ENCODE assay signal across 9 cellular contexts in genomic region chr2:136389809-136390208, GRCh38.
DNase-seq lines count a peak whose midpoint lies in the region; ATAC-seq lines count a peak whose summit lies in the region.
"Had no signal": no experiment of that assay in that cellular context is flagged by ENCODE, and none has a peak within 500 bp of the region (broad histone marks: within the 10 kb centered on the region; RNA-seq: fewer than 3 reads in every experiment).

No MANE protein-coding gene starts in this region.

- no peaks in the 10 kb centered on the region for H3K36me3 ChIP-seq in H7 (replicated peaks; ENCODE audit: control insufficient read depth, insufficient read depth, low read length)
- H3K36me3 ChIP-seq in CD4-positive, alpha-beta memory T cell (ENCODE audit: insufficient read depth, low read length), result no peaks in the 10 kb centered on the region
- H3K36me3 ChIP-seq: thoracic aorta had no signal

- H3K27me3 ChIP-seq in H7 (ENCODE audit: control insufficient read depth, insufficient read depth, low read length), result no peaks in the 10 kb centered on the region
- H3K27me3 ChIP-seq in CD4-positive, alpha-beta memory T cell (ENCODE audit: insufficient read depth, low read length), result no peaks in the 10 kb centered on the region

- ATAC-seq in GM18907 (IDR thresholded peaks at IDR 0.05; ENCODE audit: unreplicated experiment) (peak; percentile 91), GM21529 (IDR thresholded peaks at IDR 0.05; ENCODE audit: unreplicated experiment) (peak; percentile 77), HG03139 (IDR thresholded peaks at IDR 0.05; ENCODE audit: unreplicated experiment) (peak; percentile 55), memory B cell (ENCODE audit: low read depth) (peak; percentile 93)

- H3K4me3 ChIP-seq in H7 (ENCODE audit: insufficient read depth, low read depth, low read length), result no peak overlapping the region
- H3K4me3 ChIP-seq in CD4-positive, alpha-beta memory T cell (ENCODE audit: low read length in 2 of 2), result no peak overlapping the region
- H3K4me3 ChIP-seq: thoracic aorta had no signal

- CTCF ChIA-PET in CD4-positive, alpha-beta memory T cell (lab: Charles Lee; ENCODE audit: partially characterized antibody), result interaction anchor here (0.7 to 2.4 kb wide), 3 partner anchors 14 to 476 kb away, joined by 3 to 18 read pairs (median 4); no protein-coding TSS in a partner anchor

- POLR2A ChIA-PET in CD4-positive, alpha-beta memory T cell (lab: Charles Lee; ENCODE audit: partially characterized antibody), result no interaction called here

- no peaks in the 10 kb centered on the region for H3K9me3 Mint-ChIP-seq in memory B cell
- no peaks in the 10 kb centered on the region for H3K9me3 Mint-ChIP-seq in CD4-positive, alpha-beta memory T cell

- peak overlapping the region; percentile 84 for H3K4me3 Mint-ChIP-seq in memory B cell
- H3K4me3 Mint-ChIP-seq in CD4-positive, alpha-beta memory T cell, result no peak overlapping the region

- H3K9me3 ChIP-seq in CD4-positive, alpha-beta memory T cell (ENCODE audit: control insufficient read depth in 1 of 2, low read length in 2 of 2), result no peaks in the 10 kb centered on the region
- H3K9me3 ChIP-seq: thoracic aorta had no signal

- H3K4me1 Mint-ChIP-seq in memory B cell, result peaks cover 34% of the 10 kb centered on the region
- peaks cover 9 to 14% (median 12%) of the 10 kb centered on the region in 4 donors for H3K4me1 Mint-ChIP-seq in CD4-positive, alpha-beta memory T cell

- intact Hi-C loops in CD4-positive, alpha-beta memory T cell (cut with micrococcal nuclease), result loop anchor here (10.0 kb wide), 1 partner anchor 645 kb away; the partner anchor contains the start of gene UBXN4

- no peaks in the 10 kb centered on the region for H3K27me3 Mint-ChIP-seq in memory B cell
- no peaks in the 10 kb centered on the region for H3K27me3 Mint-ChIP-seq in CD4-positive, alpha-beta memory T cell

- H3K27ac ChIP-seq in CD4-positive, alpha-beta memory T cell (ENCODE audit: low read depth, low read length), result no peak overlapping the region
- H3K27ac ChIP-seq: thoracic aorta had no signal

- H3K27ac Mint-ChIP-seq in memory B cell, result peak overlapping the region; percentile 94
- H3K27ac Mint-ChIP-seq in CD4-positive, alpha-beta memory T cell, result peak overlapping the region in 2 of 7 donors; percentile 4 to 36

- H3K4me1 ChIP-seq in CD4-positive, alpha-beta memory T cell (ENCODE audit: insufficient read depth, low read length), result peaks cover 5% of the 10 kb centered on the region

- DNase-seq in memory B cell (ENCODE audit: low spot score in 2 of 2) (peak in 1 of 2 donors; percentile 57), medulla oblongata (ENCODE audit: extremely low spot score) (no peak), hypothalamus (lab: John Stamatoyannopoulos, UW) (no peak), H7 (no peak)
- DNase-seq in CD4-positive, alpha-beta memory T cell, result no peak

- no peaks in the 10 kb centered on the region for H3K36me3 Mint-ChIP-seq in memory B cell
- no peaks in the 10 kb centered on the region for H3K36me3 Mint-ChIP-seq in CD4-positive, alpha-beta memory T cell
